1 cellular context compared by ENCODE assay signal in genomic region chr19:1240925-1241324, GRCh38.
A peak's percentile ranks its signal among the peaks of the same experiment; 100 is the strongest.
TF ChIP-seq lines count a peak whose summit lies in the region.

No MANE protein-coding gene starts in this region.

TF ChIP-seq in GM12878, 131 proteins besides CTCF, POLR2A, EP300 and RAD21:
- 0 out of 2 replicates have a peak, but pooled peaks have one; percentile 37 for TF ChIP-seq LARP7 (IDR thresholded peaks at IDR 0.05)
- TF ChIP-seq SP1 (IDR thresholded peaks at IDR 0.05; ENCODE audit: low read depth, low read length), result no peak
- no peak for TF ChIP-seq FOXK2 (IDR thresholded peaks at IDR 0.05)
- TF ChIP-seq PAX8 (IDR thresholded peaks at IDR 0.05), result no peak
- no peak for TF ChIP-seq SMC3 (IDR thresholded peaks at IDR 0.05; ENCODE audit: borderline replicate concordance, low read length)
- TF ChIP-seq, protein P1, sequence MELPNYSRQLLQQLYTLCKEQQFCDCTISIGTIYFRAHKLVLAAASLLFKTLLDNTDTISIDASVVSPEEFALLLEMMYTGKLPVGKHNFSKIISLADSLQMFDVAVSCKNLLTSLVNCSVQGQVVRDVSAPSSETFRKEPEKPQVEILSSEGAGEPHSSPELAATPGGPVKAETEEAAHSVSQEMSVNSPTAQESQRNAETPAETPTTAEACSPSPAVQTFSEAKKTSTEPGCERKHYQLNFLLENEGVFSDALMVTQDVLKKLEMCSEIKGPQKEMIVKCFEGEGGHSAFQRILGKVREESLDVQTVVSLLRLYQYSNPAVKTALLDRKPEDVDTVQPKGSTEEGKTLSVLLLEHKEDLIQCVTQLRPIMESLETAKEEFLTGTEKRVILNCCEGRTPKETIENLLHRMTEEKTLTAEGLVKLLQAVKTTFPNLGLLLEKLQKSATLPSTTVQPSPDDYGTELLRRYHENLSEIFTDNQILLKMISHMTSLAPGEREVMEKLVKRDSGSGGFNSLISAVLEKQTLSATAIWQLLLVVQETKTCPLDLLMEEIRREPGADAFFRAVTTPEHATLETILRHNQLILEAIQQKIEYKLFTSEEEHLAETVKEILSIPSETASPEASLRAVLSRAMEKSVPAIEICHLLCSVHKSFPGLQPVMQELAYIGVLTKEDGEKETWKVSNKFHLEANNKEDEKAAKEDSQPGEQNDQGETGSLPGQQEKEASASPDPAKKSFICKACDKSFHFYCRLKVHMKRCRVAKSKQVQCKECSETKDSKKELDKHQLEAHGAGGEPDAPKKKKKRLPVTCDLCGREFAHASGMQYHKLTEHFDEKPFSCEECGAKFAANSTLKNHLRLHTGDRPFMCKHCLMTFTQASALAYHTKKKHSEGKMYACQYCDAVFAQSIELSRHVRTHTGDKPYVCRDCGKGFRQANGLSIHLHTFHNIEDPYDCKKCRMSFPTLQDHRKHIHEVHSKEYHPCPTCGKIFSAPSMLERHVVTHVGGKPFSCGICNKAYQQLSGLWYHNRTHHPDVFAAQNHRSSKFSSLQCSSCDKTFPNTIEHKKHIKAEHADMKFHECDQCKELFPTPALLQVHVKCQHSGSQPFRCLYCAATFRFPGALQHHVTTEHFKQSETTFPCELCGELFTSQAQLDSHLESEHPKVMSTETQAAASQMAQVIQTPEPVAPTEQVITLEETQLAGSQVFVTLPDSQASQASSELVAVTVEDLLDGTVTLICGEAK (IDR thresholded peaks at IDR 0.05; ENCODE audit: borderline replicate concordance), result peak; percentile 20; the same call in 1 of the 2 replicates
- TF ChIP-seq BMI1 (IDR thresholded peaks at IDR 0.05; ENCODE audit: borderline replicate concordance), result no peak
- no peak for TF ChIP-seq ETV6 (conservative IDR thresholded peaks at IDR 0.05 in 1 of 2, IDR thresholded peaks at IDR 0.05 in 1 of 2; ENCODE audit: borderline replicate concordance in 1 of 2, low read depth in 1 of 2)
- TF ChIP-seq STAT1 (conservative IDR thresholded peaks at IDR 0.05), result no peak
- TF ChIP-seq WRNIP1 (IDR thresholded peaks at IDR 0.05; ENCODE audit: borderline replicate concordance, low read depth, low read length), result no peak
